In genomic region chr1:34844252-34844634, GRCh38 we compare ENCODE assay signal across 17 cellular contexts. TPM values are rescaled to one million over a fixed set of nuclear protein-coding genes. Genes with fewer than 3 reads are reported as not detected.
DNase-seq lines count a peak whose midpoint lies in the region; ATAC-seq and TF ChIP-seq lines count a peak whose summit lies in the region.
"Had no signal": no experiment of that assay in that cellular context is flagged by ENCODE, and none has a peak within 500 bp of the region (broad histone marks: within the 10 kb centered on the region; RNA-seq: fewer than 3 reads in every experiment).

No MANE protein-coding gene starts in this region.

- H3K9me3 ChIP-seq in HUES48 (ENCODE audit: control insufficient read depth, insufficient read depth, low read length) (no peaks in the 10 kb centered on the region), right atrium auricular region (no peaks in the 10 kb centered on the region)
- H3K9me3 ChIP-seq: sigmoid colon, tibial nerve had no signal

- H3K4me3 ChIP-seq in HUES48 (ENCODE audit: low read depth, low read length) (no peak overlapping the region), right atrium auricular region (no peak overlapping the region)
- H3K4me3 ChIP-seq: sigmoid colon, tibial nerve had no signal

- no peak overlapping the region for H3K9ac ChIP-seq in HUES48 (ENCODE audit: low read depth, low read length)

- TF ChIP-seq CTCF in right atrium auricular region (IDR thresholded peaks at IDR 0.05) (no peak), progenitor cell of endocrine pancreas (IDR thresholded peaks at IDR 0.05; ENCODE audit: unreplicated experiment) (no peak)

- H3K4me1 Mint-ChIP-seq in progenitor cell of endocrine pancreas (ENCODE audit: low read depth), result peaks cover 82% of the 10 kb centered on the region
- H3K4me1 Mint-ChIP-seq in T-helper 2 cell treated with Interferon-gamma antibody and Interleukin-4, amounts not matched to agents 5 μg/mL and 100 μg/mL, for 36 hours (ENCODE audit: low read depth), result peaks cover 1% of the 10 kb centered on the region

- H3K9me3 Mint-ChIP-seq in progenitor cell of endocrine pancreas (ENCODE audit: low read depth), result no peaks in the 10 kb centered on the region
- no peaks in the 10 kb centered on the region for H3K9me3 Mint-ChIP-seq in T-helper 2 cell treated with Interferon-gamma antibody and Interleukin-4, amounts not matched to agents 5 μg/mL and 100 μg/mL, for 36 hours
- H3K9me3 Mint-ChIP-seq: activated naive CD8-positive, alpha-beta T cell treated with anti-CD3 and anti-CD28 coated beads for 36 hours; T-helper 1 cell treated with Interleukin-12 subunit alpha and Interleukin-12 subunit beta and Interleukin-4 antibody, amounts not matched to agents 30 μg/mL and 1 μg/mL, for 36 hours had no signal

- H3K4me3 Mint-ChIP-seq in progenitor cell of endocrine pancreas (ENCODE audit: low read depth), result peak overlapping the region; percentile 17
- no peak overlapping the region for H3K4me3 Mint-ChIP-seq in T-helper 2 cell treated with Interferon-gamma antibody and Interleukin-4, amounts not matched to agents 5 μg/mL and 100 μg/mL, for 36 hours
- H3K4me3 Mint-ChIP-seq: activated naive CD8-positive, alpha-beta T cell treated with anti-CD3 and anti-CD28 coated beads for 36 hours; T-helper 1 cell treated with Interleukin-12 subunit alpha and Interleukin-12 subunit beta and Interleukin-4 antibody, amounts not matched to agents 30 μg/mL and 1 μg/mL, for 36 hours had no signal

- DNase-seq in OCI-M1 (lab: John Stamatoyannopoulos, UW), result peak; percentile 59
- DNase-seq in right atrium auricular region (ENCODE audit: low spot score), result no peak
- DNase-seq in progenitor cell of endocrine pancreas (ENCODE audit: low spot score, unreplicated experiment), result no peak
- no peak for DNase-seq in T-helper 2 cell treated with Interferon-gamma antibody and Interleukin-4, amounts not matched to agents 5 μg/mL and 100 μg/mL, for 36 hours (ENCODE audit: low spot score)
- DNase-seq in SHP77 treated with DMSO at 0.1 percent for 48 hours (lab: John Stamatoyannopoulos, UW), result no peak
- DNase-seq: activated CD4-positive, CD25-positive, alpha-beta regulatory T cell treated with anti-CD3 and anti-CD28 coated beads, Interleukin-2, amount 50 U/mL, for 72 hours; activated naive CD8-positive, alpha-beta T cell treated with anti-CD3 and anti-CD28 coated beads for 36 hours; stimulated activated CD4-positive, alpha-beta T cell treated with anti-CD3 and anti-CD28 coated beads, Interleukin-2, amount 100 ng/mL, for 48 hours had no signal

- peaks cover 7% of the 10 kb centered on the region for H3K36me3 Mint-ChIP-seq in progenitor cell of endocrine pancreas (ENCODE audit: insufficient read depth)
- peaks cover 5% of the 10 kb centered on the region for H3K36me3 Mint-ChIP-seq in T-helper 2 cell treated with Interferon-gamma antibody and Interleukin-4, amounts not matched to agents 5 μg/mL and 100 μg/mL, for 36 hours (ENCODE audit: low read depth)

- peaks cover 6% of the 10 kb centered on the region for H3K27me3 Mint-ChIP-seq in progenitor cell of endocrine pancreas
- no peaks in the 10 kb centered on the region for H3K27me3 Mint-ChIP-seq in T-helper 2 cell treated with Interferon-gamma antibody and Interleukin-4, amounts not matched to agents 5 μg/mL and 100 μg/mL, for 36 hours (ENCODE audit: low read depth)
- H3K27me3 Mint-ChIP-seq: activated naive CD8-positive, alpha-beta T cell treated with anti-CD3 and anti-CD28 coated beads for 36 hours had no signal

- H3K27ac Mint-ChIP-seq in progenitor cell of endocrine pancreas, result peak overlapping the region; percentile 92
- no peak overlapping the region for H3K27ac Mint-ChIP-seq in T-helper 2 cell treated with Interferon-gamma antibody and Interleukin-4, amounts not matched to agents 5 μg/mL and 100 μg/mL, for 36 hours
- H3K27ac Mint-ChIP-seq: activated naive CD8-positive, alpha-beta T cell treated with anti-CD3 and anti-CD28 coated beads for 36 hours; T-helper 1 cell treated with Interleukin-12 subunit alpha and Interleukin-12 subunit beta and Interleukin-4 antibody, amounts not matched to agents 30 μg/mL and 1 μg/mL, for 36 hours had no signal

- H3K27ac ChIP-seq in HUES48 (ENCODE audit: low read depth, low read length) (peak overlapping the region; percentile 87), right atrium auricular region (peak overlapping the region; percentile 37 to 54)
- H3K27ac ChIP-seq: C4-2B, HL-60, tibial nerve had no signal

- no peak for ATAC-seq in GM19463 (IDR thresholded peaks at IDR 0.05; ENCODE audit: unreplicated experiment)
- ATAC-seq: Panc1 had no signal

- H3K4me1 ChIP-seq in HUES48 (ENCODE audit: control insufficient read depth, insufficient read depth, low read length) (peaks cover 23% of the 10 kb centered on the region), right atrium auricular region (peaks cover 0 to 71% of the 10 kb centered on the region in 2 donors)

- H3K27me3 ChIP-seq in HUES48 (ENCODE audit: control insufficient read depth, insufficient read depth, low read length), result no peaks in the 10 kb centered on the region
- H3K27me3 ChIP-seq in right atrium auricular region, result no peaks in the 10 kb centered on the region
- H3K27me3 ChIP-seq: sigmoid colon, tibial nerve had no signal

- no peaks in the 10 kb centered on the region for H3K36me3 ChIP-seq in HUES48 (ENCODE audit: control insufficient read depth, insufficient read depth, low read length)
- H3K36me3 ChIP-seq in right atrium auricular region, result no peaks in the 10 kb centered on the region
- H3K36me3 ChIP-seq: sigmoid colon had no signal

RNA-seq across cellular contexts. Expression of gene SMIM12, which starts 15.3 kb away (rescaled TPM):
- 10 to 100 TPM; 26.6 to 34.0 TPM for total RNA-seq in right atrium auricular region
- total RNA-seq in progenitor cell of endocrine pancreas, result 35.7 and 39.5 TPM in 2 replicates

RNA-seq across cellular contexts. Expression of gene GJA4, which starts 51.4 kb away (rescaled TPM):
- total RNA-seq in right atrium auricular region, result 10 to 100 TPM; 31.6 to 50.9 TPM
- total RNA-seq in progenitor cell of endocrine pancreas, result 42.2 and 48.0 TPM in 2 replicates
- total RNA-seq: activated naive CD8-positive, alpha-beta T cell treated with anti-CD3 and anti-CD28 coated beads for 36 hours; Daoy had no signal
